ENCODE assay signal across 31 cellular contexts in the genomic region with DNA sequence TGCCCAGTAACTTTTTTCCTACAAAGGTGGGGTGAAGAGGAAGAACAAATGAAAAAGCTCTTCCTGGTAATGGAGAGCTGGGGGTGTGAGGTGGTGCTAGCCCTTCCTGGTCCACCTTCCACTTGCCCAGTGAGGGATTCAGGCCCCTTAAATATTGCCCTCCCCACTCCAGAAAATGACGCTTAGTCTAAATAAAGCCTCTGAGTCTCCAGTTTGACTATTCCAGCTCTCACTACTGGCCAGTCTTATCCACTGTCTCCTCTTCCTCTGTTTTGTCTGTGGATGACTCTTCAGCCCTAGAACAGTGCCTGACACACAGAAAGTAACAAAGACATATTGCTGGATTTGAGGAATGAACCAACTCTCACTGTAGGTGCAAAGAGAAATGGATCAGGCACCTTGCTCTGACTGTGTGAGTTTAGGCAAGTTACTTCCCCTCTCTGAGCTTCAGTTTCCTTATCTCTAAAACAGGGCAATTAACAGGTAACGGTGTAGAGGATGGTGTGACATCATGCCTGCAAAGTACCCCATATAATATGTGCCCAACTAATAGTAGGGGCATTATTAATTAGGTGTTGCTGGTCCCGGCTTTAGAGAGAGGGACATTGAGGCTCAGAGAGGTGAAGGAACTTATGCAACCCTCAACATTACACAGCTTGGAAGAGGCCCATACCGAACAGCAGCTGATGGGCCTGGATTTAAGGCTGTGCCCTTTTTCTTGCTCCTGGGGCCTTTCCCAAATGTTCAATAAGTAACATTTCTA. TPM values are rescaled to one million over a fixed set of nuclear protein-coding genes. Genes with fewer than 3 reads are reported as not detected.
"Had no signal": no experiment of that assay in that cellular context is flagged by ENCODE, and none has a peak within 500 bp of the region (broad histone marks: within the 10 kb centered on the region; RNA-seq: fewer than 3 reads in every experiment).

No MANE protein-coding gene starts in this region.

- H3K4me1 ChIP-seq: prostate gland had no signal

- H3K4me2 ChIP-seq: hepatocyte, neural progenitor cell, smooth muscle cell had no signal

- FAIRE-seq: colon, kidney, urothelium cell line had no signal

- H3K9me3 ChIP-seq: gastroesophageal sphincter, heart left ventricle, prostate gland, stomach, tibial nerve, upper lobe of left lung had no signal

- H3K36me3 ChIP-seq: gastroesophageal sphincter, heart left ventricle, neural progenitor cell, prostate gland, stomach, tibial nerve, upper lobe of left lung had no signal

- H3K9ac ChIP-seq: neural progenitor cell had no signal

- DNase-seq: effector CD8-positive, alpha-beta T cell; endodermal cell; foreskin fibroblast; heart left ventricle; kidney; naive thymus-derived CD4-positive, alpha-beta T cell; right cardiac atrium; stimulated activated CD4-positive, alpha-beta T cell treated with anti-CD3 and anti-CD28 coated beads, Interleukin-12 subunit alpha, Interleukin-12 subunit beta, amount 100 ng/mL, for 4 hours; stimulated activated CD4-positive, alpha-beta T cell treated with anti-CD3 and anti-CD28 coated beads, Interleukin-1b, Interleukin-23, amount 100 ng/mL, for 48 hours; stimulated activated CD4-positive, alpha-beta T cell treated with anti-CD3 and anti-CD28 coated beads, Interleukin-4, amount 100 ng/mL, for 24 hours; stimulated activated naive CD4-positive, alpha-beta T cell treated with Interleukin-2 at 50 U/mL for 16 hours; stomach; upper lobe of left lung had no signal

- H3K27ac ChIP-seq: epithelial cell of prostate, gastroesophageal sphincter, heart left ventricle, hepatocyte, neural progenitor cell, prostate gland, stomach, tibial nerve, upper lobe of left lung had no signal

- H2AFZ ChIP-seq: hepatocyte had no signal

- H3K4me3 ChIP-seq: gastroesophageal sphincter, heart left ventricle, hepatocyte, lung, neural progenitor cell, prostate gland, smooth muscle cell, stomach, tibial nerve, upper lobe of left lung had no signal

- H3K79me2 ChIP-seq: hepatocyte had no signal

- ATAC-seq: esophagus mucosa; gastroesophageal sphincter; left lobe of liver; naive thymus-derived CD4-positive, alpha-beta T cell; right cardiac atrium; stimulated activated effector memory CD8-positive, alpha-beta T cell treated with anti-CD3 and anti-CD28 coated beads, Interleukin-12 subunit alpha, Interleukin-12 subunit beta, amount 100 ng/mL, for 72 hours had no signal

RNA-seq across cellular contexts. Expression of a gene that starts 21.3 kb away (rescaled TPM):
- total RNA-seq: gastroesophageal sphincter had no signal
- polyA plus RNA-seq: naive thymus-derived CD4-positive, alpha-beta T cell had no signal

RNA-seq across cellular contexts. Expression of a gene that starts 35.5 kb away (rescaled TPM):
- polyA plus RNA-seq: smooth muscle cell had no signal

RNA-seq across cellular contexts. Expression of a gene that starts 45.6 kb away (rescaled TPM):
- total RNA-seq: esophagus mucosa, gastroesophageal sphincter, heart left ventricle, hepatocyte, kidney, mononuclear cell, osteocyte, renal cortical epithelial cell, smooth muscle cell, stomach, subcutaneous adipose tissue, temporal lobe had no signal
- polyA plus RNA-seq: heart left ventricle had no signal
